7 cellular contexts compared by ENCODE assay signal in genomic region chr4:5946653-5947052, GRCh38. TPM values are rescaled to one million over a fixed set of nuclear protein-coding genes. Genes with fewer than 3 reads are reported as not detected.
"Had no signal": no experiment of that assay in that cellular context is flagged by ENCODE, and none has a peak within 500 bp of the region (broad histone marks: within the 10 kb centered on the region; RNA-seq: fewer than 3 reads in every experiment).

No MANE protein-coding gene starts in this region.

RNA-seq across cellular contexts. Expression of gene CRMP1, which starts 53.8 kb away (rescaled TPM):
- total RNA-seq: activated CD4-positive, alpha-beta memory T cell treated with anti-CD3 and anti-CD28 coated beads for 36 hours; activated CD4-positive, alpha-beta T cell treated with anti-CD3 and anti-CD28 coated beads for 36 hours; activated CD4-positive, alpha-beta T cell treated with anti-CD3 and anti-CD28 coated beads, Interleukin-2, amount 10 ng/mL, durations not matched to agents 24 days and 14 days; activated CD8-positive, alpha-beta memory T cell treated with anti-CD3 and anti-CD28 coated beads for 36 hours; activated CD8-positive, alpha-beta T cell treated with anti-CD3 and anti-CD28 coated beads for 36 hours; activated CD8-positive, alpha-beta T cell treated with anti-CD3 and anti-CD28 coated beads, Interleukin-2, amount 10 ng/mL, durations not matched to agents 7 days and 5 days; T-helper 17 cell had no signal
